Comparison of ENCODE assay signal across 8 cellular contexts in the genomic region with DNA sequence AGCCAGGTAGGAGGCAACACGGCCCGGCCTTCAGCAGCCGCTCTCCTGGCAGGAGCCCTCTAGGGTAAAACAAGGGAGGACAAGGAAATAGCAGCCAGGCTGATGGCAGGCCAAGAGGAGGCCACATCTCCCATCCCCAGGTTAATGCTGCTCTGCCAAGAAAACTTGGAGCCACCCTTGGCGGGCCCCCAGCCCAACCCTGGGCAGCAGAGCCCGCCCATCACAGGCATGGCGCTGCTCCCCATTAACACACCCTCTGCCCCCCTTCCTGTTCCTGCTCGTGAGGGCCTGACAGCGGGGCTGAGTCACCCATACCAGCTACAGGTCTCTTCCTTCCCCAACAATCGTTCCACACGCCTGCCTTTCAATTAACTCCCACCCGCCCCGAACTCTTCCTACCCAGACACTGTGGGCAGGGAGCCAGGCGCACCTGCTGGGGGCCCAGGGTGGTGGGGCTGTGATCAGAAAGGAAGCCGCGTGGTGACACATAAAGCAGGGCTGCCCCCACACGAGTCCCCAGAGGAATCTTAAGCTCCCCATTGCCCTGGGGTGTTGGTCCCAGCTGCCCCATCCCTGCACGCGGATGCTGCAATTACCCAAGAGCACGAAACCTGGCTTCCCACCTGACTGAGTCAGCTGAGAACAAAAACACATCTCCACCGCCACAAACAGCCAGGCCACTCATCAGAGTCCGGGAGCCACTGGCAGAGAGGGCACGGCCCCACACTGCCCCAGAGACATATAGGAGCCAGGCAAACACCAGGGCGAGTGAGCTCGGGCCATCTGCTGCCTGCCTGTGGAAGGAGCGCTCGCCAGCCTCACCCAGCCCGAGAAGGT. TPM values are rescaled to one million over a fixed set of nuclear protein-coding genes. Genes with fewer than 3 reads are reported as not detected.
DNase-seq lines count a peak whose midpoint lies in the region; ATAC-seq and TF ChIP-seq lines count a peak whose summit lies in the region.

A gene with protein sequence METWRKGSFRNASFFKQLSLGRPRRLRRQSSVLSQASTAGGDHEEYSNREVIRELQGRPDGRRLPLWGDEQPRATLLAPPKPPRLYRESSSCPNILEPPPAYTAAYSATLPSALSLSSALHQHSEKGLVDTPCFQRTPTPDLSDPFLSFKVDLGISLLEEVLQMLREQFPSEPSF (plus strand): TSS at position 671 of the 837 bp plus-strand sequence. CDS start 516 bp downstream, outside the sequence.

- ATAC-seq in HG03432 (IDR thresholded peaks at IDR 0.05; ENCODE audit: unreplicated experiment) (peak; percentile 57), left lung (peak; percentile 64)

- H3K4me3 ChIP-seq in SJCRH30 (peak within 1 kb of the TSS; percentile 28), left lung (peak within 1 kb of the TSS in 1 of 2 donors; percentile 17)

- H3K27me3 ChIP-seq in SJCRH30 = no peaks in the 10 kb centered on the region
- no peaks in the 10 kb centered on the region for H3K27me3 ChIP-seq in left lung

- H3K36me3 ChIP-seq in SJCRH30 (peaks cover 2% of the 10 kb centered on the region; the same call in 1 of the 2 replicates), left lung (peaks cover 0 to 66% of the 10 kb centered on the region in 2 donors)

- TF ChIP-seq CTCF in left lung (IDR thresholded peaks at IDR 0.05) = no peak

- H3K4me1 ChIP-seq in SJCRH30 (peaks cover 38% of the 10 kb centered on the region), left lung (peaks cover 15 to 50% of the 10 kb centered on the region in 2 donors)

- H3K9me3 ChIP-seq in SJCRH30 (replicated peaks) (no peaks in the 10 kb centered on the region), left lung (no peaks in the 10 kb centered on the region)

- peak; percentile 75 for DNase-seq in activated effector memory CD4-positive, alpha-beta T cell treated with anti-CD3 and anti-CD28 coated beads, Interleukin-2, amount 50 U/mL, for 16 hours
- no peak for DNase-seq in activated effector memory CD4-positive, alpha-beta T cell treated with Interleukin-2 at 50 U/mL for 16 hours
- DNase-seq in SJCRH30 = peak; percentile 74 to 76
- peak; percentile 68 for DNase-seq in activated naive CD8-positive, alpha-beta T cell treated with anti-CD3 and anti-CD28 coated beads, Interleukin-2, amount 50 U/mL, for 16 hours (ENCODE audit: low read depth, low spot score)
- peak; percentile 63 to 86 for DNase-seq in left lung
- peak; percentile 60 to 62 for DNase-seq in stimulated activated CD8-positive, alpha-beta memory T cell treated with anti-CD3 and anti-CD28 coated beads, Interleukin-15, amount 100 ng/mL, for 48 hours (ENCODE audit: low read depth in 2 of 2)
- DNase-seq in RKO (ENCODE audit: low spot score) = no peak

- H3K27ac ChIP-seq in SJCRH30 (peak within 1 kb of the TSS; percentile 43), left lung (peak within 1 kb of the TSS; percentile 39 to 53)

- intact Hi-C loops in left lung (cut with DNase I) = no loop called here

RNA-seq across cellular contexts. Expression of the gene that starts here (rescaled TPM):
- 0.10 and 0.14 TPM in 2 replicates for total RNA-seq in SJCRH30 (2014; rRNA removed; shearing (Covaris generic))
- total RNA-seq in left lung = under 1 TPM; 0.32 to 0.71 TPM

Comparison
In these comparisons a context has a peak if more than half of its experiments do, and no peak if none do; other contexts are left out.
1. DNase-seq: peak in activated effector memory CD4-positive, alpha-beta T cell treated with anti-CD3 and anti-CD28 coated beads, Interleukin-2, amount 50 U/mL, for 16 hours (single experiment), activated naive CD8-positive, alpha-beta T cell treated with anti-CD3 and anti-CD28 coated beads, Interleukin-2, amount 50 U/mL, for 16 hours (single experiment) and stimulated activated CD8-positive, alpha-beta memory T cell treated with anti-CD3 and anti-CD28 coated beads, Interleukin-15, amount 100 ng/mL, for 48 hours (2 of 2); none in activated effector memory CD4-positive, alpha-beta T cell treated with Interleukin-2 at 50 U/mL for 16 hours (single experiment) and RKO (single experiment).
2. Peak in DNase-seq, H3K4me3 ChIP-seq and H3K27ac ChIP-seq in SJCRH30; RNA of the gene not detected or under 1 TPM.
3. Peak in DNase-seq, ATAC-seq and H3K27ac ChIP-seq in left lung; RNA of the gene not detected or under 1 TPM.